In the genomic region with DNA sequence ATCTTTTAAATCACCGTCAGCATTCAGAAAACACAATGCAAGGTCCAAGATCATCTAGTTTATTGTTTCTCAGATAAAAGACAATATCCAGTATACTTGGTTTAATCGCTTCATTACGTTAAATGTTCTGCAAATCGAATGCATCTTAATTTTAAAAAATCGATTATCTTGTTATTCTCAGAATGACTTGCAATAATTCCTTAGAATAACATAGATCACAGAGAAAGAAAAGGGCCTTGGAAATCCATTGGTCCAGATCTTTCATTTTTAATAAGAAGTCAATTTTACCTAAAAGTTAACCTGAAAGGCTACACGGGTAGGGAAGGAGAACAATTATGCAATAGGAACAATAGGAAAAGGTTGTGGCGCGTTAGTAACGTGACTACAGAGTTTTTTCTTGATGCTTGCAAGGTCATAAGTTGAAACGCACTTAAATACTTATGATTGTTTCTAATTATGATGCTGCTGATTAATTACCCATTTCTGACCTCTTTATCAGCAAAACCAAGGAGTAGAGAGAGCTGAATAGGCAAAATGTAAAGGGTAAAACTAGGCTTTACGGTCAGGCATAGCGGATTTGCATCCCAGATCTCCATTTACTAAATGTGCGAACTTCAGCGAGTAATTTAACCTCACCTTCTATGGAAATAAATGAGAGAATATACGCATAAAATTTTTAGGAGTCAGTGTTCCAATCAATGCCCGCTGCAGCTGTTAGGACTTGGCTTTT, we compare ENCODE assay signal across 8 cellular contexts. TPM values are rescaled to one million over a fixed set of nuclear protein-coding genes. Genes with fewer than 3 reads are reported as not detected.
DNase-seq lines count a peak whose midpoint lies in the region; ATAC-seq and TF ChIP-seq lines count a peak whose summit lies in the region.

No MANE protein-coding gene starts in this region.

- CTCF ChIA-PET in AG04450 (lab: Charles Lee): no interaction called here

- no peak for ATAC-seq in central memory CD8-positive, alpha-beta T cell (replicated peaks; ENCODE audit: extremely low read depth, poor library complexity, severe bottlenecking)
- ATAC-seq in GM19035 (IDR thresholded peaks at IDR 0.05; ENCODE audit: unreplicated experiment): no peak

- H3K27me3 Mint-ChIP-seq in central memory CD8-positive, alpha-beta T cell: no peaks in the 10 kb centered on the region

- H3K4me3 ChIP-seq in AG04450 (ENCODE audit: low read depth, low read length): peak overlapping the region; percentile 69
- H3K4me3 ChIP-seq in HUES48 (ENCODE audit: low read depth, low read length): peak overlapping the region; percentile 83
- peak overlapping the region; percentile 80 to 95 for H3K4me3 ChIP-seq in muscle layer of duodenum (ENCODE audit: low read depth in 1 of 2, low read length in 2 of 2)

- TF ChIP-seq CTCF in AG04450 (IDR thresholded peaks at IDR 0.05; ENCODE audit: low read depth, low read length): no peak

- H3K27me3 ChIP-seq in AG04450 (ENCODE audit: control insufficient read depth, insufficient read depth, low read length) (no peaks in the 10 kb centered on the region), HUES48 (ENCODE audit: control insufficient read depth, insufficient read depth, low read length) (no peaks in the 10 kb centered on the region), muscle layer of duodenum (ENCODE audit: low read depth, low read length) (no peaks in the 10 kb centered on the region)

- no peaks in the 10 kb centered on the region for H3K9me3 Mint-ChIP-seq in central memory CD8-positive, alpha-beta T cell

- POLR2A ChIA-PET in AG04450 (lab: Yijun Ruan, JAX): no interaction called here

- no peaks in the 10 kb centered on the region for H3K9me3 ChIP-seq in AG04450 (ENCODE audit: control insufficient read depth, insufficient read depth, low read length)
- H3K9me3 ChIP-seq in HUES48 (ENCODE audit: control insufficient read depth, insufficient read depth, low read length): no peaks in the 10 kb centered on the region
- H3K9me3 ChIP-seq in muscle layer of duodenum (ENCODE audit: control insufficient read depth in 1 of 2, low read length in 2 of 2): no peaks in the 10 kb centered on the region

- H3K9ac ChIP-seq in HUES48 (ENCODE audit: low read depth, low read length): peak overlapping the region; percentile 77

- H3K36me3 ChIP-seq in HUES48 (ENCODE audit: control insufficient read depth, insufficient read depth, low read length): no peaks in the 10 kb centered on the region
- no peaks in the 10 kb centered on the region for H3K36me3 ChIP-seq in muscle layer of duodenum (ENCODE audit: control insufficient read depth in 1 of 2, insufficient read depth in 2 of 2, low read length in 2 of 2)

- H3K4me1 ChIP-seq in HUES48 (ENCODE audit: control insufficient read depth, insufficient read depth, low read length) (peaks cover 5% of the 10 kb centered on the region), muscle layer of duodenum (ENCODE audit: control insufficient read depth in 1 of 2, insufficient read depth in 2 of 2, low read length in 2 of 2) (peaks cover 20 to 22% of the 10 kb centered on the region in 2 donors)

- no peak for DNase-seq in AG04450 (ENCODE audit: low read depth, low spot score)
- DNase-seq in central memory CD8-positive, alpha-beta T cell (ENCODE audit: low spot score in 2 of 2): no peak
- no peak for DNase-seq in HK-2 (ENCODE audit: unreplicated experiment)
- no peak for DNase-seq in NCI-H446 (lab: John Stamatoyannopoulos, UW)
- no peak for DNase-seq in central memory CD4-positive, alpha-beta T cell

- H3K27ac ChIP-seq in AG04450 (ENCODE audit: low read depth, low read length): no peak overlapping the region
- H3K27ac ChIP-seq in HUES48 (ENCODE audit: low read depth, low read length): peak overlapping the region; percentile 78
- peak overlapping the region; percentile 81 for H3K27ac ChIP-seq in muscle layer of duodenum (ENCODE audit: low read length)

- peaks cover 51% of the 10 kb centered on the region for H3K4me1 Mint-ChIP-seq in central memory CD8-positive, alpha-beta T cell

- peak overlapping the region; percentile 92 for H3K27ac Mint-ChIP-seq in central memory CD8-positive, alpha-beta T cell (ENCODE audit: low read depth)

- peaks cover 15% of the 10 kb centered on the region for H3K36me3 Mint-ChIP-seq in central memory CD8-positive, alpha-beta T cell (ENCODE audit: insufficient read depth)

- peak overlapping the region; percentile 93 for H3K4me3 Mint-ChIP-seq in central memory CD8-positive, alpha-beta T cell

RNA-seq across cellular contexts. Expression of gene LYRM7, which starts 0.8 kb away (rescaled TPM):
- polyA plus RNA-seq in AG04450 (2011; rRNA removed): 3.4 and 4.3 TPM in 2 replicates
- 0.74 and 1.5 TPM in 2 replicates for polyA minus RNA-seq in AG04450 (2011; rRNA and poly(A)+ RNA removed)

RNA-seq across cellular contexts. Expression of gene HINT1, which starts 4.9 kb away (rescaled TPM):
- 468 and 624 TPM in 2 replicates for polyA plus RNA-seq in AG04450 (2011; rRNA removed)
- polyA minus RNA-seq in AG04450 (2011; rRNA and poly(A)+ RNA removed): 119 and 128 TPM in 2 replicates
